In genomic region chr6:15106958-15107643, GRCh38 we compare ENCODE assay signal across 1 cellular context.
TF ChIP-seq lines count a peak whose summit lies in the region.

No MANE protein-coding gene starts in this region.

TF ChIP-seq in K562, 482 proteins besides CTCF, POLR2A, EP300 and RAD21 (continued from another document and continues in another):
- TF ChIP-seq MYNN (IDR thresholded peaks at IDR 0.05): no peak; the same call in 1 of the 2 replicates
- no peak for TF ChIP-seq MYNN (CRISPR knock-in tag; IDR thresholded peaks at IDR 0.05)
- TF ChIP-seq TEAD2 (tag; IDR thresholded peaks at IDR 0.05): 0 out of 2 replicates have a peak, but pooled peaks have one; percentile 32
- no peak for TF ChIP-seq MEF2A (IDR thresholded peaks at IDR 0.05; ENCODE audit: control insufficient read depth, low read depth, low read length)
- TF ChIP-seq MNT (conservative IDR thresholded peaks at IDR 0.05): peak in 1 of 2 experiments; percentile 28; a peak in 1 of 4 replicates
- no peak for TF ChIP-seq HMG20B (CRISPR knock-in tag; IDR thresholded peaks at IDR 0.05)
- TF ChIP-seq BCL6 (CRISPR knock-in tag; IDR thresholded peaks at IDR 0.05): no peak
- no peak; the same call in 1 of the 2 replicates for TF ChIP-seq PTRF (tag; IDR thresholded peaks at IDR 0.05)
- TF ChIP-seq BHLHE40 (IDR thresholded peaks at IDR 0.05; ENCODE audit: low read length): peak; percentile 2; the same call in 1 of the 2 replicates
- TF ChIP-seq ATF2 (CRISPR knock-in tag; IDR thresholded peaks at IDR 0.05): no peak
- TF ChIP-seq ZNF212 (CRISPR knock-in tag; IDR thresholded peaks at IDR 0.05): peak; percentile 78; the same call in 1 of the 2 replicates
- TF ChIP-seq HMGN3 (IDR thresholded peaks at IDR 0.05; ENCODE audit: borderline replicate concordance, extremely low read depth, insufficient read length, low read depth, low read length): no peak
- no peak; a peak in 1 of 6 replicates for TF ChIP-seq ZBTB11 (CRISPR knock-in tag; IDR thresholded peaks at IDR 0.05)
- no peak; the same call in 1 of the 2 replicates for TF ChIP-seq ATF3 (IDR thresholded peaks at IDR 0.05)
- 0 out of 2 replicates have a peak, but pooled peaks have one; percentile 50 for TF ChIP-seq ATF3 (CRISPR knock-in tag; conservative IDR thresholded peaks at IDR 0.05)
- TF ChIP-seq CREM (IDR thresholded peaks at IDR 0.05; ENCODE audit: low read depth): no peak
- TF ChIP-seq KAT2B (IDR thresholded peaks at IDR 0.05; ENCODE audit: low read depth, low read length): no peak
- TF ChIP-seq NEUROD1 (IDR thresholded peaks at IDR 0.05; ENCODE audit: borderline replicate concordance, low read depth, low read length, partially characterized antibody): no peak
- no peak for TF ChIP-seq ZSCAN32 (CRISPR knock-in tag; IDR thresholded peaks at IDR 0.05)
- no peak for TF ChIP-seq CHD4 (IDR thresholded peaks at IDR 0.05; ENCODE audit: insufficient read depth, insufficient replicate concordance, low read depth, low read length, poor library complexity, severe bottlenecking)
- TF ChIP-seq E2F3 (CRISPR knock-in tag; IDR thresholded peaks at IDR 0.05): no peak
- no peak for TF ChIP-seq SLC30A9 (CRISPR knock-in tag; IDR thresholded peaks at IDR 0.05)
- no peak for TF ChIP-seq CHD2 (IDR thresholded peaks at IDR 0.05; ENCODE audit: low read depth, low read length)
- no peak for TF ChIP-seq ARID4B (CRISPR knock-in tag; IDR thresholded peaks at IDR 0.05)
- TF ChIP-seq HNRNPL (IDR thresholded peaks at IDR 0.05; ENCODE audit: low read depth, low read length): no peak
- no peak for TF ChIP-seq U2AF2 (optimal IDR thresholded peaks at IDR 0.05; ENCODE audit: low read depth, low read length)
- TF ChIP-seq ZNF609 (CRISPR knock-in tag; IDR thresholded peaks at IDR 0.05; ENCODE audit: borderline replicate concordance): no peak
- no peak for TF ChIP-seq SRSF3 (IDR thresholded peaks at IDR 0.05; ENCODE audit: insufficient read depth, low read length)
- TF ChIP-seq ZHX1 (conservative IDR thresholded peaks at IDR 0.05; ENCODE audit: low read length): no peak
- TF ChIP-seq HSF4 (CRISPR knock-in tag; IDR thresholded peaks at IDR 0.05; ENCODE audit: borderline replicate concordance): no peak
- TF ChIP-seq RBM15 (IDR thresholded peaks at IDR 0.05; ENCODE audit: insufficient read depth, low read length): no peak
- no peak for TF ChIP-seq PYGO2 (tag; IDR thresholded peaks at IDR 0.05)
- no peak for TF ChIP-seq PHF21A (IDR thresholded peaks at IDR 0.05; ENCODE audit: borderline replicate concordance, low read depth)
- TF ChIP-seq GABPA (tag; conservative IDR thresholded peaks at IDR 0.05; ENCODE audit: low read depth): 0 out of 2 replicates have a peak, but pooled peaks have one; percentile 30
- TF ChIP-seq FOXA1 (IDR thresholded peaks at IDR 0.05; ENCODE audit: borderline replicate concordance): no peak
- TF ChIP-seq ZBTB43 (CRISPR knock-in tag; IDR thresholded peaks at IDR 0.05): no peak
